Comparison of ENCODE assay signal across 8 cellular contexts in genomic region chr3:183099838-183100204, GRCh38.
DNase-seq lines count a peak whose midpoint lies in the region; ATAC-seq and TF ChIP-seq lines count a peak whose summit lies in the region.

No MANE protein-coding gene starts in this region.

- H3K9ac ChIP-seq in MM.1S (ENCODE audit: low read length), result peak overlapping the region; percentile 43

- peaks cover 11% of the 10 kb centered on the region for H3K4me1 ChIP-seq in MM.1S (ENCODE audit: low read length)

- no peaks in the 10 kb centered on the region for H3K36me3 ChIP-seq in MM.1S (replicated peaks; ENCODE audit: insufficient read depth, low read length)

- H3K4me3 ChIP-seq in MM.1S (ENCODE audit: low read length) (peak overlapping the region; percentile 82), epithelial cell of esophagus (ENCODE audit: low read length) (peak overlapping the region; percentile 98), skeletal muscle cell (ENCODE audit: low read depth, low read length) (peak overlapping the region; percentile 88)

- H3K9me2 ChIP-seq in MM.1S (replicated peaks; ENCODE audit: insufficient read depth, low read length), result no peaks in the 10 kb centered on the region

- peaks cover 12% of the 10 kb centered on the region for H3F3A ChIP-seq in MM.1S (ENCODE audit: insufficient read depth, low read length)

- H2AFZ ChIP-seq in MM.1S (ENCODE audit: low read length), result peak overlapping the region; percentile 49

- no peak for TF ChIP-seq POLR2A in GM18505 (IDR thresholded peaks at IDR 0.05; ENCODE audit: borderline replicate concordance, extremely low read depth, insufficient read depth, insufficient read length)

- no peaks in the 10 kb centered on the region for H3K27me3 ChIP-seq in MM.1S (replicated peaks; ENCODE audit: insufficient read depth, low read length)

- ATAC-seq in GM19324 (IDR thresholded peaks at IDR 0.05; ENCODE audit: low FRiP score, unreplicated experiment) (peak; percentile 4), GM18505 (IDR thresholded peaks at IDR 0.05; ENCODE audit: unreplicated experiment) (no peak)

- H3K79me2 ChIP-seq in MM.1S (ENCODE audit: low read length), result peaks cover 37% of the 10 kb centered on the region

- H3K9me3 ChIP-seq in MM.1S (replicated peaks; ENCODE audit: insufficient read depth, low read length), result no peaks in the 10 kb centered on the region

- DNase-seq in MM.1S, result no peak
- no peak for DNase-seq in epithelial cell of esophagus (ENCODE audit: low read depth)
- DNase-seq in skeletal muscle cell (ENCODE audit: low read depth), result no peak
- no peak for DNase-seq in NCI-H526 treated with DMSO at 0.1 percent for 48 hours (lab: John Stamatoyannopoulos, UW)
- DNase-seq in HuH-7 (ENCODE audit: low spot score), result no peak
- DNase-seq in NCI-H446 treated with DMSO at 0.1 percent for 48 hours (lab: John Stamatoyannopoulos, UW), result no peak

- peak overlapping the region; percentile 52; the same call in 1 of the 2 replicates for H3K27ac ChIP-seq in MM.1S (ENCODE audit: low read length)

- TF ChIP-seq CTCF in MM.1S (IDR thresholded peaks at IDR 0.05; ENCODE audit: low read length) (no peak), epithelial cell of esophagus (IDR thresholded peaks at IDR 0.05; ENCODE audit: insufficient read depth, low read depth, low read length, missing control alignments) (no peak)

- peak overlapping the region; percentile 61 for H3K4me2 ChIP-seq in MM.1S (ENCODE audit: low read depth, low read length)

- no peaks in the 10 kb centered on the region for H4K20me1 ChIP-seq in MM.1S (ENCODE audit: insufficient read depth, low read length)
